In the genomic region with DNA sequence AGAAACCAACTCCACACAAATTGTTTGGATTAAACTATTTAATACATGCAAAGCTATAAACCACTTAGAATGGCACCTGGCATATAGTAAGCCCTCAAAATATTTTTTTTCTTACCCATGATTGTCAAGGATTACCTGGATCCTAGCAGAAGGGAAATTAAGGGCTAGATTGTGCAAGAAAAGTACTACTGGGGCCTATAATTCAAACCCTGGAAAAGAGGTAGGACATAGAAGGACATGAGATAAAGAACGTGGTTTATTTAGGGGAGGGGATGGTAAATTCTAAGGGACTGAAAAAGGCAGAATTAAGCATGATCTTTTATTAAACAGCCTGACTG, we compare ENCODE assay signal across 7 cellular contexts.
"Had no signal": no experiment of that assay in that cellular context is flagged by ENCODE, and none has a peak within 500 bp of the region (broad histone marks: within the 10 kb centered on the region; RNA-seq: fewer than 3 reads in every experiment).

No MANE protein-coding gene starts in this region.

- H3K4me1 Mint-ChIP-seq: IgD-negative memory B cell had no signal

- H3K36me3 Mint-ChIP-seq: IgD-negative memory B cell had no signal

- H3K4me3 Mint-ChIP-seq: IgD-negative memory B cell had no signal

- H3K4me2 ChIP-seq: KMS-11 had no signal

- DNase-seq: IMR-90, Karpas-422, Kasumi-1, KG1 had no signal

- H3K27ac Mint-ChIP-seq: IgD-negative memory B cell had no signal

- H3K27ac ChIP-seq: HL-60, KMS-11 had no signal

- H3K9ac ChIP-seq: KMS-11 had no signal
